20 cellular contexts compared by ENCODE assay signal in genomic region chr5:4142842-4143241, GRCh38.
DNase-seq lines count a peak whose midpoint lies in the region; ATAC-seq, FAIRE-seq and TF ChIP-seq lines count a peak whose summit lies in the region.
"Had no signal": no experiment of that assay in that cellular context is flagged by ENCODE, and none has a peak within 500 bp of the region (broad histone marks: within the 10 kb centered on the region; RNA-seq: fewer than 3 reads in every experiment).

No MANE protein-coding gene starts in this region.

- peaks cover 27% of the 10 kb centered on the region for H3K4me1 Mint-ChIP-seq in nephron progenitor cell

- H2BK20ac ChIP-seq in H1 (ENCODE audit: low read length), result no peak overlapping the region

- no peak overlapping the region for H4K91ac ChIP-seq in H1 (replicated peaks; ENCODE audit: insufficient read length, low read length)

- H3K79me1 ChIP-seq in H1 (ENCODE audit: low read depth, low read length), result no peaks in the 10 kb centered on the region

- H3K27ac ChIP-seq in DND-41 (ENCODE audit: low read length), result no peak overlapping the region
- no peak overlapping the region for H3K27ac ChIP-seq in H1 (ENCODE audit: low read depth, low read length)
- H3K27ac ChIP-seq in right lobe of liver, result no peak overlapping the region
- H3K27ac ChIP-seq in spleen, result no peak overlapping the region

- H2AK5ac ChIP-seq in H1 (ENCODE audit: low read depth, low read length), result no peak overlapping the region

- intact Hi-C loops in right lobe of liver (cut with DNase I), result no loop called here
- intact Hi-C loops in spleen (cut with DNase I; ENCODE audit: low total_unique reads), result no loop called here
- intact Hi-C loops in sciatic nerve (cut with DNase I), result no loop called here

- H2BK12ac ChIP-seq in H1 (ENCODE audit: low read depth, low read length), result no peak overlapping the region

- H4K8ac ChIP-seq in H1 (ENCODE audit: extremely low read depth, insufficient read depth, low read length), result no peak overlapping the region

- no peaks in the 10 kb centered on the region for H3K23me2 ChIP-seq in H1 (ENCODE audit: low read depth, low read length)

- no peak overlapping the region for H2BK120ac ChIP-seq in H1 (replicated peaks; ENCODE audit: low read depth, low read length)

- TF ChIP-seq EP300 in H1 (IDR thresholded peaks at IDR 0.05; ENCODE audit: borderline replicate concordance in 1 of 2, low read depth in 2 of 2, low read length in 2 of 2), result peak in 1 of 2 experiments; percentile 8; a peak in 1 of 3 replicates

- H3K27me3 ChIP-seq in DND-41 (ENCODE audit: insufficient read depth, low read length, poor library complexity), result no peaks in the 10 kb centered on the region
- H3K27me3 ChIP-seq in Loucy (ENCODE audit: insufficient read depth, low read length, poor library complexity, severe bottlenecking), result no peaks in the 10 kb centered on the region
- no peaks in the 10 kb centered on the region for H3K27me3 ChIP-seq in H1 (replicated peaks in 1 of 4; ENCODE audit: control insufficient read depth in 3 of 4, extremely low read depth in 1 of 4, insufficient read depth in 3 of 4, low read length in 3 of 4)
- H3K27me3 ChIP-seq in right lobe of liver, result no peaks in the 10 kb centered on the region
- H3K27me3 ChIP-seq in spleen (replicated peaks in 1 of 7), result no peaks in the 10 kb centered on the region

- peak; percentile 62 for FAIRE-seq in H1 (lab: Jason Lieb, UNC)
- FAIRE-seq: HTR-8/SVneo had no signal

- H2BK5ac ChIP-seq in H1 (ENCODE audit: low read depth, low read length), result no peak overlapping the region

- H3K27ac Mint-ChIP-seq in nephron progenitor cell, result no peak overlapping the region

- H3K4me2 ChIP-seq in DND-41 (ENCODE audit: insufficient read depth, low read length), result no peak overlapping the region
- no peak overlapping the region for H3K4me2 ChIP-seq in Loucy (ENCODE audit: low read depth, low read length, poor library complexity, severe bottlenecking)
- no peak overlapping the region for H3K4me2 ChIP-seq in H1 (ENCODE audit: insufficient read depth in 1 of 2, low read depth in 2 of 2, low read length in 2 of 2)
- H3K4me2 ChIP-seq: SK-N-SH had no signal

- no peak overlapping the region for H3K14ac ChIP-seq in H1 (ENCODE audit: insufficient read length)

- ATAC-seq in DND-41 (ENCODE audit: insufficient read depth, low read depth), result no peak
- ATAC-seq in right lobe of liver, result no peak
- no peak for ATAC-seq in GM21390 (IDR thresholded peaks at IDR 0.05; ENCODE audit: unreplicated experiment)
- ATAC-seq in sciatic nerve, result no peak
- ATAC-seq: PC-3 had no signal

- DNase-seq in DND-41 (no peak), H1 (ENCODE audit: low read depth in 1 of 2, low spot score in 2 of 2) (no peak), nephron progenitor cell (no peak), right lobe of liver (no peak), spleen (no peak), sciatic nerve (ENCODE audit: low spot score) (no peak)
- DNase-seq: AML-193, C1 segment of cervical spinal cord, EL, KG1, NCI-H1105, NCI-H2029 treated with DMSO at 0.1 percent for 48 hours, NCI-H226, NCI-H510A treated with DMSO at 0.1 percent for 48 hours, PC-3, SHP77, SK-N-SH had no signal

- POLR2A ChIA-PET in H1 (lab: Charles Lee; ENCODE audit: partially characterized antibody), result no interaction called here

- no peaks in the 10 kb centered on the region for H4K20me1 ChIP-seq in DND-41 (ENCODE audit: insufficient read depth, low read length)
- no peaks in the 10 kb centered on the region for H4K20me1 ChIP-seq in Loucy (ENCODE audit: insufficient read depth, low read length, poor library complexity, severe bottlenecking)
- H4K20me1 ChIP-seq in H1 (replicated peaks in 1 of 2; ENCODE audit: control insufficient read depth in 1 of 2, insufficient read depth in 2 of 2, low read length in 2 of 2), result no peaks in the 10 kb centered on the region

- peaks cover 10% of the 10 kb centered on the region for H3K9me3 Mint-ChIP-seq in nephron progenitor cell

- H3F3A ChIP-seq in Loucy (ENCODE audit: low read depth), result no peaks in the 10 kb centered on the region

- no peak overlapping the region for H3K4me3 Mint-ChIP-seq in nephron progenitor cell

- H3K56ac ChIP-seq in H1 (replicated peaks; ENCODE audit: insufficient read length, low read depth, low read length), result no peak overlapping the region

- H3K23ac ChIP-seq in H1 (ENCODE audit: insufficient read length), result no peak overlapping the region

- H3K9ac ChIP-seq in DND-41 (ENCODE audit: low read depth, low read length), result no peak overlapping the region
- no peak overlapping the region for H3K9ac ChIP-seq in Loucy (ENCODE audit: low read depth, low read length, poor library complexity, severe bottlenecking)
- H3K9ac ChIP-seq in H1 (replicated peaks in 1 of 4; ENCODE audit: extremely low read depth in 1 of 4, low read depth in 3 of 4, low read length in 3 of 4), result no peak overlapping the region
- H3K9ac ChIP-seq: SK-N-SH had no signal

- H3K9me3 ChIP-seq in DND-41 (ENCODE audit: insufficient read depth, low read length, severe bottlenecking) (no peaks in the 10 kb centered on the region), Loucy (ENCODE audit: insufficient read depth, low read depth, low read length) (no peaks in the 10 kb centered on the region; the same call in 1 of the 2 replicates), H1 (ENCODE audit: insufficient read depth in 2 of 2, low read depth in 1 of 2, low read length in 1 of 2) (no peaks in the 10 kb centered on the region), right lobe of liver (no peaks in the 10 kb centered on the region), spleen (peaks cover 0 to 21% (median 10%) of the 10 kb centered on the region in 8 donors)
- H3K9me3 ChIP-seq: SK-N-SH had no signal

- H3K18ac ChIP-seq in H1 (ENCODE audit: extremely low read depth, low read length), result no peak overlapping the region

- WGBS in H1 (ENCODE audit: extremely low coverage in 1 of 2, insufficient coverage in 1 of 2, insufficient read length in 1 of 2, insufficient replicate concordance in 2 of 2, low coverage in 1 of 2, low lambda C conversion rate in 2 of 2, missing lambda C conversion rate in 1 of 2), 2 experiments, result 58% methylated on average over 6 of the region's 6 CpGs; no CpG with 5 or more reads in 1 of the 2 experiments
- 18% methylated on average over 6 of the region's 6 CpGs for WGBS in right lobe of liver (ENCODE audit: insufficient coverage, low coverage, low lambda C conversion rate, missing lambda C conversion rate)
- WGBS in spleen, 5 donors, result 48 to 61% (median 54%) methylated on average over 6 of the region's 6 CpGs

- H3K9me2 ChIP-seq in Loucy (replicated peaks; ENCODE audit: low read depth, low read length), result no peaks in the 10 kb centered on the region
- H3K9me2 ChIP-seq: SK-N-SH had no signal

- H3K27me3 Mint-ChIP-seq in nephron progenitor cell (ENCODE audit: low read depth, poor library complexity), result no peaks in the 10 kb centered on the region

- H3K36me3 Mint-ChIP-seq in nephron progenitor cell (ENCODE audit: low read depth), result no peaks in the 10 kb centered on the region

- H4K5ac ChIP-seq in H1 (ENCODE audit: insufficient read length, low read depth, low read length), result no peak overlapping the region

- no peak overlapping the region for H3K4ac ChIP-seq in H1 (replicated peaks; ENCODE audit: insufficient read length, low read depth, low read length)

- TF ChIP-seq POLR2A in H1 (IDR thresholded peaks at IDR 0.05; ENCODE audit: control extremely low read depth in 1 of 2, low read depth in 2 of 2, low read length in 2 of 2) (no peak), right lobe of liver (IDR thresholded peaks at IDR 0.05) (no peak), spleen (IDR thresholded peaks at IDR 0.05) (no peak)

- H3K4me1 ChIP-seq in DND-41 (ENCODE audit: insufficient read depth, low read length) (no peaks in the 10 kb centered on the region), Loucy (ENCODE audit: insufficient read depth, low read length, poor library complexity, severe bottlenecking) (no peaks in the 10 kb centered on the region), H1 (replicated peaks in 1 of 4; ENCODE audit: control insufficient read depth in 3 of 4, insufficient read depth in 4 of 4, low read length in 3 of 4) (peaks cover 0 to 3% (median under 1%) of the 10 kb centered on the region in 4 experiments; a peak in 2 of 7 replicates), right lobe of liver (no peaks in the 10 kb centered on the region), spleen (no peaks in the 10 kb centered on the region)

- no peak overlapping the region for H2BK15ac ChIP-seq in H1 (ENCODE audit: low read length)

- TF ChIP-seq CTCF in DND-41 (IDR thresholded peaks at IDR 0.05; ENCODE audit: borderline replicate concordance, extremely low read depth, low read length, poor library complexity, severe bottlenecking) (peak; percentile 28), Loucy (conservative IDR thresholded peaks at IDR 0.05; ENCODE audit: low read length) (peak; percentile 40), H1 (IDR thresholded peaks at IDR 0.05; ENCODE audit: control extremely low read depth in 1 of 3, insufficient read depth in 1 of 3, low read depth in 1 of 3, low read length in 3 of 3) (peak in 2 of 3 experiments; percentile 53 to 58; a peak in 3 of 4 replicates), nephron progenitor cell (IDR thresholded peaks at IDR 0.05) (peak; percentile 11), right lobe of liver (IDR thresholded peaks at IDR 0.05) (no peak), spleen (IDR thresholded peaks at IDR 0.05 in 8 of 11, conservative IDR thresholded peaks at IDR 0.05 in 3 of 11) (no peak)

- no peaks in the 10 kb centered on the region for H3K79me2 ChIP-seq in DND-41 (ENCODE audit: insufficient read depth, low read length)
- no peaks in the 10 kb centered on the region for H3K79me2 ChIP-seq in Loucy (ENCODE audit: insufficient read depth, low read length)
- H3K79me2 ChIP-seq in H1 (ENCODE audit: control insufficient read depth in 1 of 2, insufficient read depth in 2 of 2, low read length in 2 of 2), result no peaks in the 10 kb centered on the region

- H3K4me3 ChIP-seq in DND-41 (ENCODE audit: low read depth in 1 of 2, low read length in 2 of 2) (no peak overlapping the region), Loucy (ENCODE audit: low read length, poor library complexity, severe bottlenecking) (no peak overlapping the region), H1 (ENCODE audit: extremely low read depth in 1 of 4, insufficient read depth in 2 of 4, low read depth in 3 of 4, low read length in 4 of 4) (no peak overlapping the region), right lobe of liver (no peak overlapping the region), spleen (no peak overlapping the region)

- CTCF ChIA-PET in H1 (lab: Charles Lee; ENCODE audit: partially characterized antibody), result interaction anchor here (0.6 to 4.7 kb wide), 15 partner anchors 10 to 798 kb away, joined by 3 to 32 read pairs (median 4); no protein-coding TSS in a partner anchor

- no peak overlapping the region for H2AFZ ChIP-seq in DND-41 (ENCODE audit: low read depth, low read length)
- no peak overlapping the region for H2AFZ ChIP-seq in Loucy (ENCODE audit: low read length)
- no peak overlapping the region for H2AFZ ChIP-seq in H1 (ENCODE audit: low read length)

- TF ChIP-seq RAD21 in H1 (IDR thresholded peaks at IDR 0.05 in 1 of 2, conservative IDR thresholded peaks at IDR 0.05 in 1 of 2; ENCODE audit: low read depth in 2 of 2, low read length in 2 of 2), result peak; percentile 65 to 72

- H3K36me3 ChIP-seq in DND-41 (ENCODE audit: insufficient read depth, low read length) (no peaks in the 10 kb centered on the region), Loucy (ENCODE audit: insufficient read depth, low read length) (no peaks in the 10 kb centered on the region), H1 (ENCODE audit: control insufficient read depth in 2 of 4, insufficient read depth in 4 of 4, low read length in 3 of 4) (no peaks in the 10 kb centered on the region), right lobe of liver (no peaks in the 10 kb centered on the region), spleen (no peaks in the 10 kb centered on the region)

Comparison
In these comparisons a context has a peak if more than half of its experiments do, and no peak if none do; other contexts are left out.
1. CTCF ChIP-seq: peak in DND-41 (single experiment), Loucy (single experiment), H1 (2 of 3) and nephron progenitor cell (single experiment); none in right lobe of liver (0 of 4) and spleen (0 of 11).